In genomic region chr12:89525002-89525823, GRCh38 we compare ENCODE assay signal across 8 cellular contexts. TPM values are rescaled to one million over a fixed set of nuclear protein-coding genes. Genes with fewer than 3 reads are reported as not detected.
A peak's percentile ranks its signal among the peaks of the same experiment; 100 is the strongest.
DNase-seq lines count a peak whose midpoint lies in the region; ATAC-seq and TF ChIP-seq lines count a peak whose summit lies in the region.

No MANE protein-coding gene starts in this region.

- TF ChIP-seq CTCF in fibroblast of lung (conservative IDR thresholded peaks at IDR 0.05 in 1 of 2, IDR thresholded peaks at IDR 0.05 in 1 of 2; ENCODE audit: low read depth in 1 of 2, low read length in 2 of 2) (no peak), nephron progenitor cell (IDR thresholded peaks at IDR 0.05) (no peak)

- H3K4me2 ChIP-seq in fibroblast of lung (ENCODE audit: extremely low read depth, insufficient read depth, low read length): peak overlapping the region; percentile 67

- H3K36me3 ChIP-seq in fibroblast of lung (ENCODE audit: control insufficient read depth, insufficient read depth, low read length): peaks cover 2% of the 10 kb centered on the region

- H3K4me1 ChIP-seq in fibroblast of lung (ENCODE audit: control insufficient read depth, extremely low read depth, insufficient read depth, low read length): peaks cover 12% of the 10 kb centered on the region

- peak overlapping the region; percentile 62 for H3K9ac ChIP-seq in fibroblast of lung (ENCODE audit: insufficient read depth, low read length)

- peak overlapping the region; percentile 72 to 91 (median 80) for H3K4me3 ChIP-seq in fibroblast of lung (replicated peaks in 1 of 4; ENCODE audit: control extremely low read depth in 1 of 4, insufficient read depth in 1 of 4, low read depth in 3 of 4, low read length in 4 of 4)

- peak overlapping the region; percentile 99 for H2AFZ ChIP-seq in fibroblast of lung (ENCODE audit: low read length)

- H3K27ac ChIP-seq in fibroblast of lung (ENCODE audit: insufficient read depth, low read length): peak overlapping the region; percentile 80
- H3K27ac ChIP-seq in temporal lobe (ENCODE audit: low read depth, low read length): peak overlapping the region; percentile 73

- no peaks in the 10 kb centered on the region for H4K20me1 ChIP-seq in fibroblast of lung (ENCODE audit: control insufficient read depth, extremely low read depth, insufficient read depth, low read length)

- no peaks in the 10 kb centered on the region for H3K27me3 ChIP-seq in fibroblast of lung (ENCODE audit: control insufficient read depth, insufficient read depth, low read length)

- no peaks in the 10 kb centered on the region for H3K9me3 ChIP-seq in fibroblast of lung (ENCODE audit: control insufficient read depth, insufficient read depth, low read depth, low read length)

- ATAC-seq in HG02885 (IDR thresholded peaks at IDR 0.05; ENCODE audit: poor library complexity, unreplicated experiment): peak; percentile 32
- peak; percentile 33 to 44 for ATAC-seq in activated T-cell treated with anti-CD3 and anti-CD28 coated beads, Interleukin-2, amount 50 U/mL, for 72 hours (replicated peaks in 1 of 2)

- peak overlapping the region; percentile 84 to 97 for H3K4me3 Mint-ChIP-seq in activated T-cell treated with anti-CD3 and anti-CD28 coated beads, Interleukin-2, amount 50 U/mL, for 72 hours
- peak overlapping the region; percentile 92 for H3K4me3 Mint-ChIP-seq in nephron progenitor cell

- peak; percentile 50 for DNase-seq in NK-92 treated with Interleukin-12 subunit alpha and Interleukin-12 subunit beta, amount 100 ng/mL, for 24 hours (lab: John Stamatoyannopoulos, UW)
- no peak for DNase-seq in NK-92 (lab: John Stamatoyannopoulos, UW; ENCODE audit: unreplicated experiment)
- peak; percentile 55 for DNase-seq in NCI-H2171 treated with DMSO at 0.1 percent for 48 hours (lab: John Stamatoyannopoulos, UW)
- DNase-seq in activated T-cell treated with anti-CD3 and anti-CD28 coated beads, Interleukin-2, amount 50 U/mL, for 72 hours: peak; percentile 50 to 59
- peak in 1 of 2 donors; percentile 28 for DNase-seq in fibroblast of lung (ENCODE audit: low read depth in 2 of 2)
- DNase-seq in nephron progenitor cell: peak; percentile 68

- peaks cover 26% of the 10 kb centered on the region for H3K79me2 ChIP-seq in fibroblast of lung (ENCODE audit: control insufficient read depth, insufficient read depth, low read length)

- no peaks in the 10 kb centered on the region for H3K27me3 Mint-ChIP-seq in activated T-cell treated with anti-CD3 and anti-CD28 coated beads, Interleukin-2, amount 50 U/mL, for 72 hours (ENCODE audit: low read depth)
- H3K27me3 Mint-ChIP-seq in nephron progenitor cell (ENCODE audit: low read depth, poor library complexity): peaks cover 8% of the 10 kb centered on the region

- peaks cover 3 to 19% of the 10 kb centered on the region in 2 donors for H3K36me3 Mint-ChIP-seq in activated T-cell treated with anti-CD3 and anti-CD28 coated beads, Interleukin-2, amount 50 U/mL, for 72 hours (ENCODE audit: insufficient read depth in 2 of 2)
- H3K36me3 Mint-ChIP-seq in nephron progenitor cell (ENCODE audit: low read depth): peaks cover 24% of the 10 kb centered on the region

- H3K9me3 Mint-ChIP-seq in activated T-cell treated with anti-CD3 and anti-CD28 coated beads, Interleukin-2, amount 50 U/mL, for 72 hours: no peaks in the 10 kb centered on the region
- no peaks in the 10 kb centered on the region for H3K9me3 Mint-ChIP-seq in nephron progenitor cell

- peaks cover 63% of the 10 kb centered on the region for H3K4me1 Mint-ChIP-seq in activated T-cell treated with anti-CD3 and anti-CD28 coated beads, Interleukin-2, amount 50 U/mL, for 72 hours (ENCODE audit: low read depth)
- peaks cover 42% of the 10 kb centered on the region for H3K4me1 Mint-ChIP-seq in nephron progenitor cell

- H3K27ac Mint-ChIP-seq in activated T-cell treated with anti-CD3 and anti-CD28 coated beads, Interleukin-2, amount 50 U/mL, for 72 hours: peak overlapping the region; percentile 96
- H3K27ac Mint-ChIP-seq in nephron progenitor cell: no peak overlapping the region

RNA-seq across cellular contexts. Expression of gene GALNT4, which starts 0.6 kb away (rescaled TPM):
- 10 to 100 TPM in 1 of 2 donors, 1 to 10 TPM in 1; 6.7 to 10.6 TPM for total RNA-seq in activated T-cell treated with anti-CD3 and anti-CD28 coated beads, Interleukin-2, amount 50 U/mL, for 72 hours
- total RNA-seq in fibroblast of lung (10.8 and 16.0 TPM in 2 replicates), temporal lobe (2.5 TPM)
- polyA plus RNA-seq in fibroblast of lung: 7.0 and 9.1 TPM in 2 replicates
- polyA plus RNA-seq in fibroblast of lung (2012): 5.1 and 6.9 TPM in 2 replicates
- polyA minus RNA-seq in fibroblast of lung (ENCODE audit: low replicate concordance): 1.3 TPM in 2 replicates

RNA-seq across cellular contexts. Expression of gene POC1B, which starts 0.6 kb away (rescaled TPM):
- 10 to 100 TPM; 53.8 to 64.3 TPM for total RNA-seq in activated T-cell treated with anti-CD3 and anti-CD28 coated beads, Interleukin-2, amount 50 U/mL, for 72 hours
- 16.7 and 18.0 TPM in 2 replicates for total RNA-seq in fibroblast of lung
- 9.7 and 10.2 TPM in 2 replicates for polyA plus RNA-seq in fibroblast of lung
- 5.3 and 6.0 TPM in 2 replicates for polyA plus RNA-seq in fibroblast of lung (2012)
- 1.3 and 13.4 TPM in 2 replicates for polyA minus RNA-seq in fibroblast of lung (ENCODE audit: low replicate concordance)
- total RNA-seq in temporal lobe: 38.8 TPM
